12 cellular contexts compared by ENCODE assay signal in genomic region chr2:183010112-183010511, GRCh38. TPM values are rescaled to one million over a fixed set of nuclear protein-coding genes. Genes with fewer than 3 reads are reported as not detected.
A peak's percentile ranks its signal among the peaks of the same experiment; 100 is the strongest.
DNase-seq lines count a peak whose midpoint lies in the region; ATAC-seq, FAIRE-seq and TF ChIP-seq lines count a peak whose summit lies in the region.
"Had no signal": no experiment of that assay in that cellular context is flagged by ENCODE, and none has a peak within 500 bp of the region (broad histone marks: within the 10 kb centered on the region; RNA-seq: fewer than 3 reads in every experiment).

No MANE protein-coding gene starts in this region.

- H3K9me1 ChIP-seq in endothelial cell of umbilical vein (replicated peaks; ENCODE audit: control insufficient read depth, extremely low read depth, insufficient read depth, low read length): peaks cover 3% of the 10 kb centered on the region

- H3K79me2 ChIP-seq in endothelial cell of umbilical vein (ENCODE audit: control insufficient read depth, insufficient read depth, low read length): peaks cover 99% of the 10 kb centered on the region

- H3K27me3 ChIP-seq in endothelial cell of umbilical vein (ENCODE audit: control insufficient read depth in 2 of 2, insufficient read depth in 2 of 2, low read length in 2 of 2): no peaks in the 10 kb centered on the region
- no peaks in the 10 kb centered on the region for H3K27me3 ChIP-seq in upper lobe of right lung
- H3K27me3 ChIP-seq: Peyer's patch had no signal

- DNase-seq in GM19239 (ENCODE audit: insufficient read length, low spot score) (no peak), NCI-H510A treated with DMSO at 0.1 percent for 48 hours (lab: John Stamatoyannopoulos, UW) (peak; percentile 90), endothelial cell of umbilical vein (ENCODE audit: low read depth, low spot score) (peak; percentile 24), nephron progenitor cell (peak; percentile 56), NCI-H748 treated with DMSO at 0.1 percent for 48 hours (lab: John Stamatoyannopoulos, UW) (no peak), GM19238 (ENCODE audit: insufficient read length, low spot score) (no peak), upper lobe of right lung (no peak)
- DNase-seq in activated CD4-positive, alpha-beta T cell treated with anti-CD3 and anti-CD28 coated beads, Interleukin-2, amount 10 ng/mL, durations not matched to agents 24 days and 14 days: no peak
- DNase-seq: activated T-cell treated with anti-CD3 and anti-CD28 coated beads, Interleukin-2, amount 50 U/mL, for 24 hours; DND-41; Peyer's patch had no signal

- no peak for TF ChIP-seq POLR2A in endothelial cell of umbilical vein (IDR thresholded peaks at IDR 0.05; ENCODE audit: low read depth, low read length)

- H2AFZ ChIP-seq in endothelial cell of umbilical vein (ENCODE audit: low read depth, low read length): no peak overlapping the region
- H2AFZ ChIP-seq: parathyroid adenoma had no signal

- peak overlapping the region; percentile 93 for H3K27ac Mint-ChIP-seq in nephron progenitor cell
- H3K27ac Mint-ChIP-seq in activated CD4-positive, alpha-beta T cell treated with anti-CD3 and anti-CD28 coated beads, Interleukin-2, amount 10 ng/mL, durations not matched to agents 24 days and 14 days: no peak overlapping the region
- H3K27ac Mint-ChIP-seq: activated T-cell treated with anti-CD3 and anti-CD28 coated beads, Interleukin-2, amount 50 U/mL, for 24 hours had no signal

- H3K9me3 ChIP-seq in endothelial cell of umbilical vein (replicated peaks; ENCODE audit: control insufficient read depth, insufficient read depth, low read length) (no peaks in the 10 kb centered on the region), upper lobe of right lung (no peaks in the 10 kb centered on the region)
- H3K9me3 ChIP-seq: Peyer's patch had no signal

- no peak overlapping the region for H3K9ac ChIP-seq in endothelial cell of umbilical vein (replicated peaks; ENCODE audit: extremely low read depth, insufficient read depth, low read length)
- H3K9ac ChIP-seq: parathyroid adenoma had no signal

- POLR2A ChIA-PET in endothelial cell of umbilical vein (lab: Charles Lee): no interaction called here

- no TSS peak for BruUV-seq in endothelial cell of umbilical vein (replicated peaks; lab: Mats Ljungman, UMichigan)

- H3K27ac ChIP-seq in endothelial cell of umbilical vein (ENCODE audit: insufficient read depth, low read depth, low read length) (no peak overlapping the region), upper lobe of right lung (no peak overlapping the region)
- H3K27ac ChIP-seq: parathyroid adenoma, Peyer's patch had no signal

- peaks cover 14% of the 10 kb centered on the region for H4K20me1 ChIP-seq in endothelial cell of umbilical vein (replicated peaks; ENCODE audit: control insufficient read depth, extremely low read depth, insufficient read depth, low read length)

- intact Hi-C loops in endothelial cell of umbilical vein (cut with micrococcal nuclease) (no loop called here), upper lobe of right lung (cut with DNase I) (no loop called here)
- intact Hi-C loops in activated CD4-positive, alpha-beta T cell treated with anti-CD3 and anti-CD28 coated beads, Interleukin-2, amount 10 ng/mL, durations not matched to agents 24 days and 14 days (cut with micrococcal nuclease): no loop called here

- H3K36me3 ChIP-seq in endothelial cell of umbilical vein (ENCODE audit: control insufficient read depth in 2 of 2, extremely low read depth in 1 of 2, insufficient read depth in 2 of 2, low read length in 2 of 2) (no peaks in the 10 kb centered on the region), upper lobe of right lung (no peaks in the 10 kb centered on the region)
- H3K36me3 ChIP-seq: Peyer's patch had no signal

- no peak for ATAC-seq in upper lobe of right lung

- peaks cover 23% of the 10 kb centered on the region for H3K36me3 Mint-ChIP-seq in nephron progenitor cell (ENCODE audit: low read depth)
- H3K36me3 Mint-ChIP-seq in activated CD4-positive, alpha-beta T cell treated with anti-CD3 and anti-CD28 coated beads, Interleukin-2, amount 10 ng/mL, durations not matched to agents 24 days and 14 days (ENCODE audit: low read depth): no peaks in the 10 kb centered on the region

- CTCF ChIA-PET in endothelial cell of umbilical vein (lab: Charles Lee): interaction anchor here (0.8 kb wide), 1 partner anchor 14 kb away, joined by 3 read pairs; no protein-coding TSS in a partner anchor

- H3K4me3 ChIP-seq in endothelial cell of umbilical vein (replicated peaks in 1 of 3; ENCODE audit: insufficient read depth in 1 of 3, low read depth in 1 of 3, low read length in 3 of 3) (no peak overlapping the region), upper lobe of right lung (no peak overlapping the region)
- H3K4me3 ChIP-seq: Peyer's patch had no signal

- no peaks in the 10 kb centered on the region for H3K9me3 Mint-ChIP-seq in nephron progenitor cell
- H3K9me3 Mint-ChIP-seq in activated CD4-positive, alpha-beta T cell treated with anti-CD3 and anti-CD28 coated beads, Interleukin-2, amount 10 ng/mL, durations not matched to agents 24 days and 14 days: no peaks in the 10 kb centered on the region
- H3K9me3 Mint-ChIP-seq: activated T-cell treated with anti-CD3 and anti-CD28 coated beads, Interleukin-2, amount 50 U/mL, for 24 hours had no signal

- no peak overlapping the region for H3K4me2 ChIP-seq in endothelial cell of umbilical vein (ENCODE audit: insufficient read depth, low read length)

- dilution Hi-C loops in endothelial cell of umbilical vein (cut with MboI; ENCODE audit: extremely low pct_ligation_motif_present, low sequenced_read_pairs): no loop called here

- peak overlapping the region; percentile 37 for H3K4me3 Mint-ChIP-seq in nephron progenitor cell
- H3K4me3 Mint-ChIP-seq in activated CD4-positive, alpha-beta T cell treated with anti-CD3 and anti-CD28 coated beads, Interleukin-2, amount 10 ng/mL, durations not matched to agents 24 days and 14 days: no peak overlapping the region
- H3K4me3 Mint-ChIP-seq: activated T-cell treated with anti-CD3 and anti-CD28 coated beads, Interleukin-2, amount 50 U/mL, for 24 hours had no signal

- FAIRE-seq in GM19239 (lab: Jason Lieb, UNC) (peak; percentile 11), endothelial cell of umbilical vein (lab: Jason Lieb, UNC) (no peak)

- H3K4me1 Mint-ChIP-seq in nephron progenitor cell: peaks cover 22% of the 10 kb centered on the region
- H3K4me1 Mint-ChIP-seq in activated CD4-positive, alpha-beta T cell treated with anti-CD3 and anti-CD28 coated beads, Interleukin-2, amount 10 ng/mL, durations not matched to agents 24 days and 14 days: no peaks in the 10 kb centered on the region

- H3K27me3 Mint-ChIP-seq in nephron progenitor cell (ENCODE audit: low read depth, poor library complexity): no peaks in the 10 kb centered on the region
- H3K27me3 Mint-ChIP-seq in activated CD4-positive, alpha-beta T cell treated with anti-CD3 and anti-CD28 coated beads, Interleukin-2, amount 10 ng/mL, durations not matched to agents 24 days and 14 days: peaks cover 4% of the 10 kb centered on the region
- H3K27me3 Mint-ChIP-seq: activated T-cell treated with anti-CD3 and anti-CD28 coated beads, Interleukin-2, amount 50 U/mL, for 24 hours had no signal

- no peak for TF ChIP-seq CTCF in endothelial cell of umbilical vein (IDR thresholded peaks at IDR 0.05; ENCODE audit: extremely low read depth in 1 of 2, insufficient read depth in 1 of 2, low read depth in 1 of 2, low read length in 2 of 2)
- TF ChIP-seq CTCF in nephron progenitor cell (IDR thresholded peaks at IDR 0.05): no peak
- no peak for TF ChIP-seq CTCF in upper lobe of right lung (IDR thresholded peaks at IDR 0.05)

- H3K4me1 ChIP-seq in endothelial cell of umbilical vein (ENCODE audit: control insufficient read depth, extremely low read depth, insufficient read depth, low read length): no peaks in the 10 kb centered on the region
- H3K4me1 ChIP-seq in upper lobe of right lung: no peaks in the 10 kb centered on the region
- H3K4me1 ChIP-seq: Peyer's patch had no signal

TF ChIP-seq in endothelial cell of umbilical vein, 7 proteins besides CTCF, POLR2A, EP300 and RAD21:
- TF ChIP-seq MAX (IDR thresholded peaks at IDR 0.05; ENCODE audit: insufficient read depth, insufficient read length) (no peak), EZH2 (IDR thresholded peaks at IDR 0.05; ENCODE audit: borderline replicate concordance, low read depth, low read length, severe bottlenecking) (no peak), MYC (IDR thresholded peaks at IDR 0.05; ENCODE audit: low read depth, low read length) (no peak), FOS (IDR thresholded peaks at IDR 0.05; ENCODE audit: borderline replicate concordance, insufficient read depth, low read length) (no peak), POLR2AphosphoS5 (IDR thresholded peaks at IDR 0.05; ENCODE audit: insufficient read depth, low read depth, low read length) (no peak), GATA2 (IDR thresholded peaks at IDR 0.05; ENCODE audit: insufficient read depth, insufficient read length, low read depth, low read length) (no peak), JUN (IDR thresholded peaks at IDR 0.05; ENCODE audit: borderline replicate concordance, insufficient read depth, insufficient read length, low read depth) (no peak)
TF ChIP-seq in endothelial cell of umbilical vein: peak in this region for 0.

RNA-seq across cellular contexts. Expression of gene NCKAP1, which starts 28.1 kb away (rescaled TPM):
- 121 and 130 TPM in 2 replicates for total RNA-seq in endothelial cell of umbilical vein
- polyA plus RNA-seq in endothelial cell of umbilical vein: 46.8 and 49.4 TPM in 2 replicates
- polyA plus RNA-seq in endothelial cell of umbilical vein (2011; cell fraction: cytosol; rRNA removed): 102 and 105 TPM in 2 replicates
- 85.7 and 104 TPM in 2 replicates for polyA plus RNA-seq in endothelial cell of umbilical vein (2011; cell fraction: nucleus; rRNA removed)
- 99.2 and 118 TPM in 2 replicates for polyA plus RNA-seq in endothelial cell of umbilical vein (2012)
- polyA minus RNA-seq in endothelial cell of umbilical vein: 84.8 and 95.2 TPM in 2 replicates
- 37.5 TPM for polyA minus RNA-seq in endothelial cell of umbilical vein (2011; cell fraction: cytosol; rRNA and poly(A)+ RNA removed)
- 124 and 190 TPM in 2 replicates for polyA minus RNA-seq in endothelial cell of umbilical vein (2011; cell fraction: nucleus; rRNA and poly(A)+ RNA removed)
- 117 TPM for total RNA-seq in upper lobe of right lung
- 14.5 TPM in 2 replicates for total RNA-seq in activated CD4-positive, alpha-beta T cell treated with anti-CD3 and anti-CD28 coated beads, Interleukin-2, amount 10 ng/mL, durations not matched to agents 24 days and 14 days

Comparison
In these comparisons a context has a peak if more than half of its experiments do, and no peak if none do; other contexts are left out.
1. DNase-seq: peak in NCI-H510A treated with DMSO at 0.1 percent for 48 hours (single experiment), endothelial cell of umbilical vein (single experiment) and nephron progenitor cell (single experiment); none in GM19239 (single experiment), NCI-H748 treated with DMSO at 0.1 percent for 48 hours (single experiment), GM19238 (single experiment), upper lobe of right lung (single experiment) and activated CD4-positive, alpha-beta T cell treated with anti-CD3 and anti-CD28 coated beads, Interleukin-2, amount 10 ng/mL, durations not matched to agents 24 days and 14 days (single experiment).